ENCODE assay signal across 13 cellular contexts in genomic region chr9:21616082-21616778, GRCh38.
A peak's percentile ranks its signal among the peaks of the same experiment; 100 is the strongest.
DNase-seq lines count a peak whose midpoint lies in the region; ATAC-seq and TF ChIP-seq lines count a peak whose summit lies in the region.
"Had no signal": no experiment of that assay in that cellular context is flagged by ENCODE, and none has a peak within 500 bp of the region (broad histone marks: within the 10 kb centered on the region; RNA-seq: fewer than 3 reads in every experiment).

No MANE protein-coding gene starts in this region.

- H3K4me3 Mint-ChIP-seq in Calu3 (ENCODE audit: low read depth, unreplicated experiment), result no peak overlapping the region
- H3K4me3 Mint-ChIP-seq: activated CD4-positive, alpha-beta T cell treated with anti-CD3 and anti-CD28 coated beads, Interleukin-2, amount 10 ng/mL, durations not matched to agents 24 days and 14 days had no signal

- H3K36me3 ChIP-seq in GM23248 (ENCODE audit: low read depth), result no peaks in the 10 kb centered on the region
- H3K36me3 ChIP-seq in PC-9 (ENCODE audit: low read depth), result no peaks in the 10 kb centered on the region
- H3K36me3 ChIP-seq in trophoblast cell (ENCODE audit: control insufficient read depth in 1 of 2, insufficient read depth in 2 of 2, low read length in 2 of 2), result no peaks in the 10 kb centered on the region

- no peak overlapping the region for H4K8ac ChIP-seq in trophoblast cell (ENCODE audit: low read depth, low read length)

- H3K79me1 ChIP-seq in trophoblast cell (ENCODE audit: low read length), result no peaks in the 10 kb centered on the region

- H3K27me3 ChIP-seq in GM23248 (replicated peaks; ENCODE audit: insufficient read depth) (no peaks in the 10 kb centered on the region), PC-9 (ENCODE audit: insufficient read depth, low read depth) (no peaks in the 10 kb centered on the region), trophoblast cell (ENCODE audit: insufficient read depth, low read length) (no peaks in the 10 kb centered on the region)

- H3K27me3 Mint-ChIP-seq in Calu3 (ENCODE audit: unreplicated experiment), result no peaks in the 10 kb centered on the region
- H3K27me3 Mint-ChIP-seq: activated CD4-positive, alpha-beta T cell treated with anti-CD3 and anti-CD28 coated beads, Interleukin-2, amount 10 ng/mL, durations not matched to agents 24 days and 14 days had no signal

- in situ Hi-C loops in GM23248 (cut with MboI), result no loop called here

- peak overlapping the region; percentile 6; the same call in 1 of the 2 replicates for H2AFZ ChIP-seq in GM23248
- no peak overlapping the region for H2AFZ ChIP-seq in PC-9
- no peak overlapping the region for H2AFZ ChIP-seq in trophoblast cell (ENCODE audit: insufficient read depth, low read length, poor library complexity)

- H3K4me1 ChIP-seq in GM23248 (ENCODE audit: insufficient read depth) (peaks cover 71% of the 10 kb centered on the region), PC-9 (replicated peaks; ENCODE audit: insufficient read depth) (peaks cover 10% of the 10 kb centered on the region; the same call in 1 of the 2 replicates), trophoblast cell (ENCODE audit: control insufficient read depth in 1 of 2, insufficient read depth in 2 of 2, low read length in 2 of 2) (peaks cover 0 to 3% of the 10 kb centered on the region in 2 experiments)

- peak overlapping the region; percentile 77 for H3K27ac ChIP-seq in GM23248
- H3K27ac ChIP-seq in PC-9, result no peak overlapping the region
- peak overlapping the region; percentile 38 for H3K27ac ChIP-seq in trophoblast cell (ENCODE audit: low read depth, low read length)

- H3K9me3 ChIP-seq in GM23248 (ENCODE audit: low read depth), result no peaks in the 10 kb centered on the region
- H3K9me3 ChIP-seq in PC-9 (ENCODE audit: insufficient read depth, low read depth), result no peaks in the 10 kb centered on the region
- no peaks in the 10 kb centered on the region for H3K9me3 ChIP-seq in trophoblast cell (ENCODE audit: insufficient read depth, low read depth, low read length)

- DNase-seq in GM23248 (peak; percentile 97), PC-9 (peak; percentile 24 to 71), trophoblast cell (peak; percentile 62 to 64), OCI-M1 (lab: John Stamatoyannopoulos, UW) (no peak), Calu3 (no peak)
- DNase-seq: activated CD4-positive, alpha-beta T cell treated with anti-CD3 and anti-CD28 coated beads, Interleukin-2, amount 10 ng/mL, durations not matched to agents 24 days and 14 days; activated naive CD4-positive, alpha-beta T cell; DMS53; NCI-H2081; occipital lobe had no signal

- H3K9me3 Mint-ChIP-seq in Calu3 (ENCODE audit: low read depth, unreplicated experiment), result no peaks in the 10 kb centered on the region
- H3K9me3 Mint-ChIP-seq: activated CD4-positive, alpha-beta T cell treated with anti-CD3 and anti-CD28 coated beads, Interleukin-2, amount 10 ng/mL, durations not matched to agents 24 days and 14 days had no signal

- H3K4me1 Mint-ChIP-seq in Calu3 (ENCODE audit: low read depth, unreplicated experiment), result peaks cover 5% of the 10 kb centered on the region

- H3F3A ChIP-seq in GM23248 (ENCODE audit: insufficient read depth), result peaks cover 39% of the 10 kb centered on the region
- no peaks in the 10 kb centered on the region for H3F3A ChIP-seq in PC-9 (ENCODE audit: insufficient read depth, low read depth)

- H3K9ac ChIP-seq in GM23248 (peak overlapping the region; percentile 39), trophoblast cell (ENCODE audit: low read length) (no peak overlapping the region)

- BruUV-seq in PC-9 (replicated peaks; lab: Mats Ljungman, UMichigan), result no TSS peak
- no TSS peak for BruUV-seq in Calu3 (replicated peaks; lab: Mats Ljungman, UMichigan)

- H3K18ac ChIP-seq in trophoblast cell (ENCODE audit: low read length), result no peak overlapping the region

- H4K12ac ChIP-seq in trophoblast cell (ENCODE audit: low read depth, low read length), result no peak overlapping the region

- TF ChIP-seq CTCF in PC-9 (conservative IDR thresholded peaks at IDR 0.05) (no peak), Calu3 (IDR thresholded peaks at IDR 0.05; ENCODE audit: unreplicated experiment) (no peak)

- H3K27ac Mint-ChIP-seq in Calu3 (ENCODE audit: unreplicated experiment), result no peak overlapping the region
- H3K27ac Mint-ChIP-seq: activated CD4-positive, alpha-beta T cell treated with anti-CD3 and anti-CD28 coated beads, Interleukin-2, amount 10 ng/mL, durations not matched to agents 24 days and 14 days had no signal

- H4K91ac ChIP-seq in trophoblast cell (ENCODE audit: low read depth, low read length), result no peak overlapping the region

- WGBS in GM23248 (ENCODE audit: low coverage in 1 of 2, low lambda C conversion rate in 2 of 2, missing lambda C conversion rate in 2 of 2), 2 experiments, result 34% methylated on average over 6 of the region's 6 CpGs
- no CpG with 5 or more reads among the region's 6 CpGs for WGBS in trophoblast cell (ENCODE audit: extremely low coverage, insufficient coverage, insufficient read length)

- H2BK5ac ChIP-seq in trophoblast cell (ENCODE audit: low read depth, low read length, poor library complexity), result no peak overlapping the region

- H3K79me2 ChIP-seq in GM23248 (ENCODE audit: insufficient read depth), result peaks cover 20% of the 10 kb centered on the region
- H3K79me2 ChIP-seq in PC-9 (ENCODE audit: low read depth), result no peaks in the 10 kb centered on the region
- no peaks in the 10 kb centered on the region for H3K79me2 ChIP-seq in trophoblast cell (ENCODE audit: control insufficient read depth, insufficient read depth, low read length, poor library complexity)

- H4K20me1 ChIP-seq in GM23248 (ENCODE audit: insufficient read depth) (no peaks in the 10 kb centered on the region), PC-9 (ENCODE audit: insufficient read depth) (no peaks in the 10 kb centered on the region)

- H2AK5ac ChIP-seq in trophoblast cell (ENCODE audit: low read length), result no peak overlapping the region

- no peaks in the 10 kb centered on the region for H3K36me3 Mint-ChIP-seq in Calu3 (ENCODE audit: insufficient read depth, unreplicated experiment)

- CTCF ChIA-PET in PC-9 (lab: Charles Lee), result no interaction called here
- CTCF ChIA-PET in Calu3 (lab: Charles Lee), result no interaction called here

- intact Hi-C loops in PC-9 (cut with micrococcal nuclease; ENCODE audit: unreplicated experiment) (no loop called here), Calu3 (cut with micrococcal nuclease; ENCODE audit: unreplicated experiment) (no loop called here)

- ATAC-seq in esophagus mucosa (peak; percentile 72), GM18867 (IDR thresholded peaks at IDR 0.05; ENCODE audit: unreplicated experiment) (no peak)
- ATAC-seq: K562 had no signal

- H2BK12ac ChIP-seq in trophoblast cell (ENCODE audit: low read length), result no peak overlapping the region

- H3K4ac ChIP-seq in trophoblast cell (ENCODE audit: low read depth, low read length), result no peak overlapping the region

- POLR2A ChIA-PET in PC-9 (lab: Charles Lee; ENCODE audit: unreplicated experiment), result no interaction called here

- H3K4me2 ChIP-seq in GM23248 (ENCODE audit: unreplicated experiment) (peak overlapping the region; percentile 52), PC-9 (no peak overlapping the region), trophoblast cell (ENCODE audit: low read length) (no peak overlapping the region)

- H3K14ac ChIP-seq in trophoblast cell (ENCODE audit: low read length), result no peak overlapping the region

- H3K4me3 ChIP-seq in GM23248, result peak overlapping the region; percentile 8
- no peak overlapping the region for H3K4me3 ChIP-seq in PC-9
- H3K4me3 ChIP-seq in trophoblast cell (ENCODE audit: low read depth, low read length), result no peak overlapping the region
- H3K4me3 ChIP-seq: K562 had no signal

- no peaks in the 10 kb centered on the region for H3K9me2 ChIP-seq in GM23248 (ENCODE audit: insufficient read depth)
- H3K9me2 ChIP-seq in PC-9 (ENCODE audit: insufficient read depth), result no peaks in the 10 kb centered on the region

- H3K23ac ChIP-seq in trophoblast cell (ENCODE audit: low read length), result no peak overlapping the region

- no peak overlapping the region for H2BK120ac ChIP-seq in trophoblast cell (ENCODE audit: insufficient read depth, low read length, poor library complexity)

Comparison
In these comparisons a context has a peak if more than half of its experiments do, and no peak if none do; other contexts are left out.
1. DNase-seq: peak in GM23248 (single experiment), PC-9 (2 of 2) and trophoblast cell (2 of 2); none in OCI-M1 (single experiment) and Calu3 (single experiment).